ENCODE assay signal across 8 cellular contexts in the genomic region with DNA sequence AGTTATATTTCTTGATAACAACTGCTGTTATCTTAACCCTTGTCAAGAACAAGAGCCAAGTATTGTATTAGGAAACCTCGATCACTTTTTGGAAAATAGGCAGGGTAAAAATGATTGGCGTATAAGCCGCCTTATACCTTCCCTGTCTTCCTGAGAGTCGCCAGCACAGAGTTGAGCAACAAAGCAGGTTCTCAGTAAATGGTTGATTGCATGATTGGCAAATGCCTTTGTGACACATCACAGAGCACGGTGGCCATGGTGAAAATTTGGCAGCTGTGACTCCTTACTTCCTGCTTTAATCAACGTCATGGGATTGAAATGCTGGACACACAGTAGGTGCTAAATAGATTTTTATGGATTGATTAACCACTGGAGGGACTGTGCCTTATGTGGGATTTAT. TPM values are rescaled to one million over a fixed set of nuclear protein-coding genes. Genes with fewer than 3 reads are reported as not detected.
DNase-seq lines count a peak whose midpoint lies in the region; ATAC-seq, FAIRE-seq and TF ChIP-seq lines count a peak whose summit lies in the region.

No MANE protein-coding gene starts in this region.

- peak overlapping the region in 4 of 7 donors; percentile 13 to 69 (median 64) for H3K4me3 Mint-ChIP-seq in CD8-positive, alpha-beta memory T cell
- H3K4me3 Mint-ChIP-seq in stimulated activated naive B cell treated with anti-CD40 and anti-IgM and Interleukin-4, amounts not matched to agents 10 μg/mL and 1 μg/mL and 100 μg/mL, for 72 hours: peak overlapping the region; percentile 51 to 70

- DNase-seq in CD8-positive, alpha-beta memory T cell: peak in 1 of 5 donors; percentile 9
- DNase-seq in PC-9 (peak; percentile 76 to 97), endothelial cell of umbilical vein (ENCODE audit: low read depth, low spot score) (peak; percentile 91), NCI-H526 treated with DMSO at 0.1 percent for 48 hours (lab: John Stamatoyannopoulos, UW) (no peak), Right ventricle myocardium superior (no peak), GDM1 (lab: John Stamatoyannopoulos, UW) (no peak)
- DNase-seq in stimulated activated naive B cell treated with anti-CD40 and anti-IgM and Interleukin-4, amounts not matched to agents 10 μg/mL and 1 μg/mL and 100 μg/mL, for 72 hours: no peak

- H3K4me1 ChIP-seq in CD8-positive, alpha-beta memory T cell (ENCODE audit: insufficient read depth, low read length): peaks cover 12% of the 10 kb centered on the region
- H3K4me1 ChIP-seq in PC-9 (replicated peaks; ENCODE audit: insufficient read depth): peaks cover 42% of the 10 kb centered on the region
- H3K4me1 ChIP-seq in endothelial cell of umbilical vein (ENCODE audit: control insufficient read depth, extremely low read depth, insufficient read depth, low read length): peaks cover 18% of the 10 kb centered on the region

- H3K4me1 Mint-ChIP-seq in CD8-positive, alpha-beta memory T cell: peaks cover 14 to 21% (median 19%) of the 10 kb centered on the region in 3 donors
- peaks cover 19 to 27% of the 10 kb centered on the region in 2 donors for H3K4me1 Mint-ChIP-seq in stimulated activated naive B cell treated with anti-CD40 and anti-IgM and Interleukin-4, amounts not matched to agents 10 μg/mL and 1 μg/mL and 100 μg/mL, for 72 hours

- H3K36me3 Mint-ChIP-seq in CD8-positive, alpha-beta memory T cell: no peaks in the 10 kb centered on the region
- H3K36me3 Mint-ChIP-seq in stimulated activated naive B cell treated with anti-CD40 and anti-IgM and Interleukin-4, amounts not matched to agents 10 μg/mL and 1 μg/mL and 100 μg/mL, for 72 hours: peaks cover 0 to 4% of the 10 kb centered on the region in 2 donors

- peak overlapping the region; percentile 79 for H2AFZ ChIP-seq in PC-9
- peak overlapping the region; percentile 25 for H2AFZ ChIP-seq in endothelial cell of umbilical vein (ENCODE audit: low read depth, low read length)

- ATAC-seq in HG03378 (IDR thresholded peaks at IDR 0.05; ENCODE audit: unreplicated experiment) (peak; percentile 24), Right ventricle myocardium superior (ENCODE audit: poor library complexity) (no peak)
- no peak for ATAC-seq in stimulated activated naive B cell treated with anti-CD40 and anti-IgM and Interleukin-4, amounts not matched to agents 10 μg/mL and 1 μg/mL and 100 μg/mL, for 72 hours (replicated peaks)

- peak overlapping the region; percentile 71 for H3K9ac ChIP-seq in endothelial cell of umbilical vein (replicated peaks; ENCODE audit: extremely low read depth, insufficient read depth, low read length)

- CTCF ChIA-PET in CD8-positive, alpha-beta memory T cell (lab: Charles Lee): no interaction called here
- CTCF ChIA-PET in PC-9 (lab: Charles Lee): no interaction called here
- CTCF ChIA-PET in endothelial cell of umbilical vein (lab: Charles Lee): interaction anchor here (1.6 kb wide), 1 partner anchor 23 kb away, joined by 5 read pairs; no protein-coding TSS in a partner anchor

- peak; percentile 88 for FAIRE-seq in endothelial cell of umbilical vein (lab: Jason Lieb, UNC)

- H3K4me3 ChIP-seq in CD8-positive, alpha-beta memory T cell (ENCODE audit: low read length): peak overlapping the region; percentile 29
- peak overlapping the region; percentile 56; the same call in 1 of the 2 replicates for H3K4me3 ChIP-seq in PC-9
- peak overlapping the region in 1 of 3 experiments; percentile 24 for H3K4me3 ChIP-seq in endothelial cell of umbilical vein (replicated peaks in 1 of 3; ENCODE audit: insufficient read depth in 1 of 3, low read depth in 1 of 3, low read length in 3 of 3)

- H4K20me1 ChIP-seq in PC-9 (ENCODE audit: insufficient read depth): no peaks in the 10 kb centered on the region
- H4K20me1 ChIP-seq in endothelial cell of umbilical vein (replicated peaks; ENCODE audit: control insufficient read depth, extremely low read depth, insufficient read depth, low read length): no peaks in the 10 kb centered on the region

- no peaks in the 10 kb centered on the region for H3K9me2 ChIP-seq in PC-9 (ENCODE audit: insufficient read depth)

- H3K4me2 ChIP-seq in PC-9 (peak overlapping the region; percentile 88), endothelial cell of umbilical vein (ENCODE audit: insufficient read depth, low read length) (peak overlapping the region; percentile 68)

- TF ChIP-seq CTCF in PC-9 (conservative IDR thresholded peaks at IDR 0.05): no peak
- no peak for TF ChIP-seq CTCF in endothelial cell of umbilical vein (IDR thresholded peaks at IDR 0.05; ENCODE audit: extremely low read depth in 1 of 2, insufficient read depth in 1 of 2, low read depth in 1 of 2, low read length in 2 of 2)

- H3K79me2 ChIP-seq in PC-9 (ENCODE audit: low read depth): 0 out of 2 replicates have a peak, but pooled peaks cover 2% of the 10 kb centered on the region
- H3K79me2 ChIP-seq in endothelial cell of umbilical vein (ENCODE audit: control insufficient read depth, insufficient read depth, low read length): no peaks in the 10 kb centered on the region

- peak overlapping the region in 2 of 8 donors; percentile 19 to 35 for H3K27ac Mint-ChIP-seq in CD8-positive, alpha-beta memory T cell
- H3K27ac Mint-ChIP-seq in stimulated activated naive B cell treated with anti-CD40 and anti-IgM and Interleukin-4, amounts not matched to agents 10 μg/mL and 1 μg/mL and 100 μg/mL, for 72 hours: peak overlapping the region; percentile 62

- POLR2A ChIA-PET in CD8-positive, alpha-beta memory T cell (lab: Charles Lee): no interaction called here
- POLR2A ChIA-PET in PC-9 (lab: Charles Lee; ENCODE audit: unreplicated experiment): no interaction called here
- POLR2A ChIA-PET in endothelial cell of umbilical vein (lab: Charles Lee): no interaction called here

- peaks cover 23% of the 10 kb centered on the region for H3F3A ChIP-seq in PC-9 (ENCODE audit: insufficient read depth, low read depth)

- no peaks in the 10 kb centered on the region for H3K27me3 ChIP-seq in CD8-positive, alpha-beta memory T cell (ENCODE audit: insufficient read depth, low read length, poor library complexity, severe bottlenecking)
- H3K27me3 ChIP-seq in PC-9 (ENCODE audit: insufficient read depth, low read depth) (no peaks in the 10 kb centered on the region), endothelial cell of umbilical vein (ENCODE audit: control insufficient read depth in 2 of 2, insufficient read depth in 2 of 2, low read length in 2 of 2) (peaks cover 0 to 1% of the 10 kb centered on the region in 2 experiments)

- dilution Hi-C loops in endothelial cell of umbilical vein (cut with MboI; ENCODE audit: extremely low pct_ligation_motif_present, low sequenced_read_pairs): no loop called here

- peaks cover 0 to 2% (median 0%) of the 10 kb centered on the region in 5 donors for H3K9me3 Mint-ChIP-seq in CD8-positive, alpha-beta memory T cell
- peaks cover 0 to 1% of the 10 kb centered on the region in 2 donors for H3K9me3 Mint-ChIP-seq in stimulated activated naive B cell treated with anti-CD40 and anti-IgM and Interleukin-4, amounts not matched to agents 10 μg/mL and 1 μg/mL and 100 μg/mL, for 72 hours

- TF ChIP-seq POLR2A in endothelial cell of umbilical vein (IDR thresholded peaks at IDR 0.05; ENCODE audit: low read depth, low read length): no peak

- intact Hi-C loops in PC-9 (cut with micrococcal nuclease; ENCODE audit: unreplicated experiment) (loop anchor here (2.0 to 5.0 kb wide), 2 partner anchors 100 to 521 kb away; no protein-coding TSS in a partner anchor), endothelial cell of umbilical vein (cut with micrococcal nuclease) (loop anchor here (1.0 to 10.0 kb wide), 3 partner anchors 23 to 374 kb away; no protein-coding TSS in a partner anchor), Right ventricle myocardium superior (cut with DNase I) (no loop called here)

- BruUV-seq in PC-9 (replicated peaks; lab: Mats Ljungman, UMichigan) (TSS peak; percentile 69), endothelial cell of umbilical vein (replicated peaks; lab: Mats Ljungman, UMichigan) (TSS peak; percentile 96)

- H3K27me3 Mint-ChIP-seq in CD8-positive, alpha-beta memory T cell: peaks cover 27 to 54% of the 10 kb centered on the region in 2 donors
- H3K27me3 Mint-ChIP-seq in stimulated activated naive B cell treated with anti-CD40 and anti-IgM and Interleukin-4, amounts not matched to agents 10 μg/mL and 1 μg/mL and 100 μg/mL, for 72 hours: peaks cover 34 to 39% of the 10 kb centered on the region in 2 donors

- H3K9me1 ChIP-seq in endothelial cell of umbilical vein (replicated peaks; ENCODE audit: control insufficient read depth, extremely low read depth, insufficient read depth, low read length): no peaks in the 10 kb centered on the region

- H3K36me3 ChIP-seq in CD8-positive, alpha-beta memory T cell (ENCODE audit: insufficient read depth, low read length): no peaks in the 10 kb centered on the region
- H3K36me3 ChIP-seq in PC-9 (ENCODE audit: low read depth) (no peaks in the 10 kb centered on the region), endothelial cell of umbilical vein (ENCODE audit: control insufficient read depth in 2 of 2, extremely low read depth in 1 of 2, insufficient read depth in 2 of 2, low read length in 2 of 2) (no peaks in the 10 kb centered on the region)

- no peaks in the 10 kb centered on the region for H3K9me3 ChIP-seq in CD8-positive, alpha-beta memory T cell (ENCODE audit: low read length)
- H3K9me3 ChIP-seq in PC-9 (ENCODE audit: insufficient read depth, low read depth) (no peaks in the 10 kb centered on the region), endothelial cell of umbilical vein (replicated peaks; ENCODE audit: control insufficient read depth, insufficient read depth, low read length) (no peaks in the 10 kb centered on the region)

- H3K27ac ChIP-seq in CD8-positive, alpha-beta memory T cell (ENCODE audit: low read depth, low read length): no peak overlapping the region
- H3K27ac ChIP-seq in PC-9 (peak overlapping the region; percentile 93), endothelial cell of umbilical vein (ENCODE audit: insufficient read depth, low read depth, low read length) (peak overlapping the region; percentile 86)

TF ChIP-seq in endothelial cell of umbilical vein, 7 proteins besides CTCF, POLR2A, EP300 and RAD21 (continues in another document):
- TF ChIP-seq, protein P1, sequence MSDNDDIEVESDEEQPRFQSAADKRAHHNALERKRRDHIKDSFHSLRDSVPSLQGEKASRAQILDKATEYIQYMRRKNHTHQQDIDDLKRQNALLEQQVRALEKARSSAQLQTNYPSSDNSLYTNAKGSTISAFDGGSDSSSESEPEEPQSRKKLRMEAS (IDR thresholded peaks at IDR 0.05; ENCODE audit: insufficient read depth, insufficient read length): no peak

RNA-seq across cellular contexts. Expression of a gene that starts 3.9 kb away (rescaled TPM):
- under 1 TPM; 0.11 to 0.13 TPM for total RNA-seq in CD8-positive, alpha-beta memory T cell
- polyA plus RNA-seq in CD8-positive, alpha-beta memory T cell: 0.21 TPM
- total RNA-seq in PC-9 (2021) (3.1 and 3.4 TPM in 2 replicates), endothelial cell of umbilical vein (10.6 and 12.7 TPM in 2 replicates), Right ventricle myocardium superior (0.65 TPM)
- 4.6 and 5.6 TPM in 2 replicates for polyA plus RNA-seq in endothelial cell of umbilical vein
- polyA plus RNA-seq in endothelial cell of umbilical vein (2011; cell fraction: cytosol; rRNA removed): 3.3 and 4.1 TPM in 2 replicates
- polyA plus RNA-seq in endothelial cell of umbilical vein (2011; cell fraction: nucleus; rRNA removed): 29.9 and 32.3 TPM in 2 replicates
- polyA plus RNA-seq in endothelial cell of umbilical vein (2012): 9.3 and 12.0 TPM in 2 replicates
- polyA minus RNA-seq in endothelial cell of umbilical vein: 5.2 and 6.2 TPM in 2 replicates
- polyA minus RNA-seq in endothelial cell of umbilical vein (2011; cell fraction: cytosol; rRNA and poly(A)+ RNA removed): 2.5 TPM
- 11.8 and 15.2 TPM in 2 replicates for polyA minus RNA-seq in endothelial cell of umbilical vein (2011; cell fraction: nucleus; rRNA and poly(A)+ RNA removed)

Comparison
In these comparisons a context has a peak if more than half of its experiments do, and no peak if none do; other contexts are left out.
1. DNase-seq: peak in PC-9 (2 of 2) and endothelial cell of umbilical vein (single experiment); none in stimulated activated naive B cell treated with anti-CD40 and anti-IgM and Interleukin-4, amounts not matched to agents 10 μg/mL and 1 μg/mL and 100 μg/mL, for 72 hours (single experiment), NCI-H526 treated with DMSO at 0.1 percent for 48 hours (single experiment), Right ventricle myocardium superior (single experiment) and GDM1 (single experiment).